Comparison of ENCODE assay signal across 1 cellular context in genomic region chrX:155959018-155959587, GRCh38.
A peak's percentile ranks its signal among the peaks of the same experiment; 100 is the strongest.
TF ChIP-seq lines count a peak whose summit lies in the region.

No MANE protein-coding gene starts in this region.

TF ChIP-seq in H1, 55 proteins besides CTCF, POLR2A, EP300 and RAD21:
- TF ChIP-seq TCF12 (IDR thresholded peaks at IDR 0.05; ENCODE audit: low read depth, low read length) (0 out of 2 replicates have a peak, but pooled peaks have one; percentile 46), JUN (IDR thresholded peaks at IDR 0.05; ENCODE audit: low read depth, low read length) (no peak), TAF7 (optimal IDR thresholded peaks at IDR 0.05; ENCODE audit: borderline replicate concordance, low read depth, low read length) (no peak), GTF2F1 (IDR thresholded peaks at IDR 0.05; ENCODE audit: borderline replicate concordance, low read depth, low read length) (no peak), MAX (IDR thresholded peaks at IDR 0.05) (peak; percentile 39; the same call in 1 of the 2 replicates), SIX5 (IDR thresholded peaks at IDR 0.05; ENCODE audit: low read depth, low read length) (no peak), TBP (IDR thresholded peaks at IDR 0.05; ENCODE audit: low read depth, low read length) (peak; percentile 82), TAF1 (IDR thresholded peaks at IDR 0.05; ENCODE audit: low read depth, low read length) (0 out of 2 replicates have a peak, but pooled peaks have one; percentile 28), POLR2AphosphoS5 (IDR thresholded peaks at IDR 0.05; ENCODE audit: low read depth, low read length) (no peak), EZH2 (IDR thresholded peaks at IDR 0.05; ENCODE audit: low read depth, low read length, severe bottlenecking) (no peak), RBBP5 (IDR thresholded peaks at IDR 0.05; ENCODE audit: borderline replicate concordance, low read depth, low read length) (no peak), ZNF274 (IDR thresholded peaks at IDR 0.05; ENCODE audit: borderline replicate concordance, extremely low read depth, low read length) (no peak), PHF8 (conservative IDR thresholded peaks at IDR 0.05; ENCODE audit: low read depth, low read length) (no peak), EGR1 (IDR thresholded peaks at IDR 0.05; ENCODE audit: borderline replicate concordance, low read depth, low read length) (no peak), SP2 (IDR thresholded peaks at IDR 0.05; ENCODE audit: low read length) (no peak), HDAC2 (IDR thresholded peaks at IDR 0.05; ENCODE audit: borderline replicate concordance in 1 of 2, low read depth in 2 of 2, low read length in 2 of 2) (no peak), SIN3A (conservative IDR thresholded peaks at IDR 0.05 in 1 of 2, IDR thresholded peaks at IDR 0.05 in 1 of 2; ENCODE audit: low read depth in 1 of 2, low read length in 2 of 2) (peak; percentile 34 to 61; a peak in 1 of 4 replicates), SUZ12 (IDR thresholded peaks at IDR 0.05; ENCODE audit: low read length) (no peak), KDM1A (IDR thresholded peaks at IDR 0.05; ENCODE audit: borderline replicate concordance, low read length) (no peak), SAP30 (IDR thresholded peaks at IDR 0.05; ENCODE audit: insufficient read depth, insufficient replicate concordance, low read length) (no peak), YY1 (IDR thresholded peaks at IDR 0.05; ENCODE audit: low read depth, low read length) (peak; percentile 34; the same call in 1 of the 2 replicates)
- TF ChIP-seq, protein P1, sequence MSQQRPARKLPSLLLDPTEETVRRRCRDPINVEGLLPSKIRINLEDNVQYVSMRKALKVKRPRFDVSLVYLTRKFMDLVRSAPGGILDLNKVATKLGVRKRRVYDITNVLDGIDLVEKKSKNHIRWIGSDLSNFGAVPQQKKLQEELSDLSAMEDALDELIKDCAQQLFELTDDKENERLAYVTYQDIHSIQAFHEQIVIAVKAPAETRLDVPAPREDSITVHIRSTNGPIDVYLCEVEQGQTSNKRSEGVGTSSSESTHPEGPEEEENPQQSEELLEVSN (IDR thresholded peaks at IDR 0.05) = no peak
- TF ChIP-seq, protein P2, sequence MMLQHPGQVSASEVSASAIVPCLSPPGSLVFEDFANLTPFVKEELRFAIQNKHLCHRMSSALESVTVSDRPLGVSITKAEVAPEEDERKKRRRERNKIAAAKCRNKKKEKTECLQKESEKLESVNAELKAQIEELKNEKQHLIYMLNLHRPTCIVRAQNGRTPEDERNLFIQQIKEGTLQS (IDR thresholded peaks at IDR 0.05; ENCODE audit: insufficient read depth, low read depth, low read length) = no peak
